8 cellular contexts compared by ENCODE assay signal in the genomic region with DNA sequence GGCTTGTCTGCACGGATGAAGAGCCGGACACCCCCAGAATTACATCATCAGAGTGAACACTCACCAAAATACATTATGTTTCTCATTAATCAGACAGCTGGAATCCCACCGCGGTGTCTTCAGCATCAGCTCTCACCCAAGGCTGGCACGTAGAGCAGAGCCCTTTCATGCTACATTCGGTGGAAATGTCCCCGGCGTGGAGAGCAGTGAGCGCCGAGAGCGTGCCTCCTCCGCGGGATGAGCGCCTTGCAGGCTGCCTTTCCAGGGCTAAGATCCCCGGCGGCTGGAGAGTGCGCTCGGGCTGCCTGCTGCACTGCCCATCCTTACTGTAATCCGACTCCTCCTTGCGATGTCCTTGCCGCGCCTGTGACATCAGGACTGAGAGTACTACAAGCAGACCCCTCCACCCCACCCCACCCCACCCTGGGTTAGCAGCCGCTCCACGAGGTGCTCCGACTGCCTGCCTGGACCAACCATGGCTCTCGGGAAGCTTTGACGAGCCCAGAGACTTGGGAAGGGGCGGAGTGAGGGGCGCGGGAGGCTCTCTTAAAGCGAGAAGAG. TPM values are rescaled to one million over a fixed set of nuclear protein-coding genes. Genes with fewer than 3 reads are reported as not detected.
DNase-seq lines count a peak whose midpoint lies in the region; ATAC-seq and TF ChIP-seq lines count a peak whose summit lies in the region.

A gene with protein sequence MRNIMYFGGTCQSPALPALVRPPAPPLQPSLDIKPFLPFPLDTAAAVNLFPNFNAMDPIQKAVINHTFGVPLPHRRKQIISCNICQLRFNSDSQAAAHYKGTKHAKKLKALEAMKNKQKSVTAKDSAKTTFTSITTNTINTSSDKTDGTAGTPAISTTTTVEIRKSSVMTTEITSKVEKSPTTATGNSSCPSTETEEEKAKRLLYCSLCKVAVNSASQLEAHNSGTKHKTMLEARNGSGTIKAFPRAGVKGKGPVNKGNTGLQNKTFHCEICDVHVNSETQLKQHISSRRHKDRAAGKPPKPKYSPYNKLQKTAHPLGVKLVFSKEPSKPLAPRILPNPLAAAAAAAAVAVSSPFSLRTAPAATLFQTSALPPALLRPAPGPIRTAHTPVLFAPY (minus strand): TSS at position 380 of the 561 bp plus-strand sequence. CDS start 294 bp downstream, at position 86.

- no peak for TF ChIP-seq POLR2A in right lobe of liver (IDR thresholded peaks at IDR 0.05)

- H3K4me3 ChIP-seq in ectodermal cell (ENCODE audit: insufficient read depth, low read depth, low read length): peak within 1 kb of the TSS; percentile 58
- H3K4me3 ChIP-seq in right lobe of liver: no peak within 1 kb of the TSS
- peak within 1 kb of the TSS; percentile 62 to 75 for H3K4me3 ChIP-seq in tibial artery
- H3K4me3 ChIP-seq in SJCRH30: no peak within 1 kb of the TSS

- H3K9me3 ChIP-seq in ectodermal cell (ENCODE audit: control insufficient read depth, low read length) (no peaks in the 10 kb centered on the region), right lobe of liver (no peaks in the 10 kb centered on the region), tibial artery (no peaks in the 10 kb centered on the region), SJCRH30 (replicated peaks) (no peaks in the 10 kb centered on the region)

- no peaks in the 10 kb centered on the region for H3K4me1 Mint-ChIP-seq in stimulated activated naive CD8-positive, alpha-beta T cell treated with anti-CD3 and anti-CD28 coated beads, Interleukin-15, amount 100 ng/mL, for 72 hours

- WGBS in ectodermal cell, 2 experiments: 0 to 1% methylated on average over 31 of the region's 31 CpGs
- 0% methylated on average over 4 of the region's 31 CpGs for WGBS in right lobe of liver (ENCODE audit: insufficient coverage, low coverage, low lambda C conversion rate, missing lambda C conversion rate)

- H3K27ac ChIP-seq in ectodermal cell (ENCODE audit: insufficient read depth, low read depth, low read length, poor library complexity, severe bottlenecking): no peak within 1 kb of the TSS
- H3K27ac ChIP-seq in right lobe of liver: no peak within 1 kb of the TSS
- peak within 1 kb of the TSS; percentile 75 to 85 for H3K27ac ChIP-seq in tibial artery
- H3K27ac ChIP-seq in SJCRH30: no peak within 1 kb of the TSS

- H3K27me3 Mint-ChIP-seq in stimulated activated naive CD8-positive, alpha-beta T cell treated with anti-CD3 and anti-CD28 coated beads, Interleukin-15, amount 100 ng/mL, for 72 hours: peaks cover 13% of the 10 kb centered on the region

- peaks cover 3% of the 10 kb centered on the region for H3K27me3 ChIP-seq in ectodermal cell (ENCODE audit: control insufficient read depth, insufficient read depth, low read length, poor library complexity, severe bottlenecking)
- no peaks in the 10 kb centered on the region for H3K27me3 ChIP-seq in right lobe of liver
- no peaks in the 10 kb centered on the region for H3K27me3 ChIP-seq in tibial artery
- H3K27me3 ChIP-seq in SJCRH30: peaks cover 7% of the 10 kb centered on the region; the same call in 1 of the 2 replicates

- no peak for TF ChIP-seq CTCF in right lobe of liver (IDR thresholded peaks at IDR 0.05)
- no peak for TF ChIP-seq CTCF in tibial artery (IDR thresholded peaks at IDR 0.05)

- DNase-seq in NCI-H2227 treated with DMSO at 0.1 percent for 48 hours (lab: John Stamatoyannopoulos, UW) (peak; percentile 37), right lobe of liver (peak in 2 of 3 donors; percentile 19 to 54), tibial artery (peak; percentile 45 to 75), SJCRH30 (no peak)
- no peak for DNase-seq in activated CD8-positive, alpha-beta memory T cell treated with anti-CD3 and anti-CD28 coated beads, Interleukin-2, amount 50 U/mL, for 4 hours
- no peak for DNase-seq in stimulated activated naive CD8-positive, alpha-beta T cell treated with anti-CD3 and anti-CD28 coated beads, Interleukin-15, amount 100 ng/mL, for 72 hours

- H3K36me3 ChIP-seq in ectodermal cell (ENCODE audit: control insufficient read depth, insufficient read depth, low read length) (no peaks in the 10 kb centered on the region), right lobe of liver (no peaks in the 10 kb centered on the region), tibial artery (no peaks in the 10 kb centered on the region), SJCRH30 (no peaks in the 10 kb centered on the region)

- H3K4me1 ChIP-seq in ectodermal cell (ENCODE audit: control insufficient read depth, insufficient read depth, low read length) (peaks cover 3% of the 10 kb centered on the region), right lobe of liver (no peaks in the 10 kb centered on the region), tibial artery (peaks cover 0 to 49% (median 8%) of the 10 kb centered on the region in 4 donors), SJCRH30 (no peaks in the 10 kb centered on the region)

- no peak within 1 kb of the TSS for H3K4me3 Mint-ChIP-seq in stimulated activated naive CD8-positive, alpha-beta T cell treated with anti-CD3 and anti-CD28 coated beads, Interleukin-15, amount 100 ng/mL, for 72 hours

- H3K27ac Mint-ChIP-seq in stimulated activated naive CD8-positive, alpha-beta T cell treated with anti-CD3 and anti-CD28 coated beads, Interleukin-15, amount 100 ng/mL, for 72 hours: no peak within 1 kb of the TSS

- ATAC-seq in right lobe of liver (peak in 3 of 4 donors; percentile 44 to 67 (median 51)), HG02870 (IDR thresholded peaks at IDR 0.05; ENCODE audit: unreplicated experiment) (no peak)
- no peak for ATAC-seq in stimulated activated naive CD8-positive, alpha-beta T cell treated with anti-CD3 and anti-CD28 coated beads, Interleukin-15, amount 100 ng/mL, for 72 hours

- H3K9me3 Mint-ChIP-seq in stimulated activated naive CD8-positive, alpha-beta T cell treated with anti-CD3 and anti-CD28 coated beads, Interleukin-15, amount 100 ng/mL, for 72 hours: peaks cover 2 to 7% of the 10 kb centered on the region in 2 donors

- intact Hi-C loops in right lobe of liver (cut with DNase I): no loop called here
- intact Hi-C loops in tibial artery (cut with DNase I; ENCODE audit: low total_unique reads): loop anchor here (5.0 kb wide), 1 partner anchor 146 kb away; no protein-coding TSS in a partner anchor

RNA-seq across cellular contexts. Expression of the gene that starts here (rescaled TPM):
- 4.4 TPM for polyA plus RNA-seq in ectodermal cell (2013, experiment 1 of 4)
- polyA plus RNA-seq in ectodermal cell (2013, experiment 2 of 4): 5.8 TPM
- polyA plus RNA-seq in ectodermal cell (2013, experiment 3 of 4): 6.5 TPM
- 7.1 TPM for polyA plus RNA-seq in ectodermal cell (2013, experiment 4 of 4)
- total RNA-seq in right lobe of liver: 1 to 10 TPM in 1 of 6 experiments, under 1 TPM in 4, not detected in 1; 0.06 to 2.7 (median 0.59) TPM
- 0.02 and 0.20 TPM in 2 replicates for total RNA-seq in SJCRH30 (2014; rRNA removed; shearing (Covaris generic))

Comparison
In these comparisons a context has a peak if more than half of its experiments do, and no peak if none do; other contexts are left out.
1. DNase-seq: peak in NCI-H2227 treated with DMSO at 0.1 percent for 48 hours (single experiment), right lobe of liver (2 of 3) and tibial artery (2 of 2); none in activated CD8-positive, alpha-beta memory T cell treated with anti-CD3 and anti-CD28 coated beads, Interleukin-2, amount 50 U/mL, for 4 hours (single experiment), stimulated activated naive CD8-positive, alpha-beta T cell treated with anti-CD3 and anti-CD28 coated beads, Interleukin-15, amount 100 ng/mL, for 72 hours (0 of 2) and SJCRH30 (0 of 2).
2. H3K27ac ChIP-seq: peak in tibial artery (2 of 2); none in ectodermal cell (single experiment), right lobe of liver (0 of 3) and SJCRH30 (single experiment).
3. H3K4me3 ChIP-seq: peak in ectodermal cell (single experiment) and tibial artery (2 of 2); none in right lobe of liver (0 of 3) and SJCRH30 (single experiment).
4. ATAC-seq: peak in right lobe of liver (3 of 4); none in HG02870 (single experiment) and stimulated activated naive CD8-positive, alpha-beta T cell treated with anti-CD3 and anti-CD28 coated beads, Interleukin-15, amount 100 ng/mL, for 72 hours (single experiment).